8 cellular contexts compared by ENCODE assay signal in the genomic region with DNA sequence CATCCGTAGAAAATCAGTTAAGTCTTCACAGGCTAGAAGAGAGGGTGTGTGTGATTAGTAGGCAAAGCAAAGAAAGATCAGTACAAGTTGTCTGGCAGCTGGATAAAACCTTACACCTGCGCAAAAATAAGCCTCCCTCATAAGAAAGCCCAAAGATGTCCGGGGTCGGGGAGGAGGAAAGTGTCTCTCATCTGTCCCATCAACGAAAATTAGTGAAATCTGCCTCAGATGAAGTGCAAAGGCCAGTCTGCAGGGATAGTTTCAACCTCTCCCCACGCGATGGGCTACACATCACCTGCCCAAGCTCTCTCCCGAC.
A peak's percentile ranks its signal among the peaks of the same experiment; 100 is the strongest.
DNase-seq lines count a peak whose midpoint lies in the region; ATAC-seq and TF ChIP-seq lines count a peak whose summit lies in the region.

No MANE protein-coding gene starts in this region.

- H3K4me1 ChIP-seq in OCI-LY7 (ENCODE audit: insufficient read depth, low read length, poor library complexity, severe bottlenecking) (peaks cover 35% of the 10 kb centered on the region), endodermal cell (ENCODE audit: control insufficient read depth, insufficient read depth, low read length) (no peaks in the 10 kb centered on the region), neuron (ENCODE audit: insufficient read depth, low read length) (peaks cover 3% of the 10 kb centered on the region)

- BruUV-seq in Calu3 (replicated peaks; lab: Mats Ljungman, UMichigan) = no TSS peak
- no TSS peak for BruUV-seq in OCI-LY7 (replicated peaks; lab: Mats Ljungman, UMichigan)

- peak overlapping the region; percentile 76 for H3K27ac Mint-ChIP-seq in Calu3 (ENCODE audit: unreplicated experiment)
- H3K27ac Mint-ChIP-seq in endodermal cell = peak overlapping the region; percentile 79

- H3K4me3 Mint-ChIP-seq in Calu3 (ENCODE audit: low read depth, unreplicated experiment) (peak overlapping the region; percentile 86), endodermal cell (peak overlapping the region; percentile 73)

- H3K27ac ChIP-seq in OCI-LY7 (ENCODE audit: low read depth, low read length, poor library complexity, severe bottlenecking) (peak overlapping the region; percentile 87), endodermal cell (ENCODE audit: low read depth, low read length) (no peak overlapping the region)

- CTCF ChIA-PET in Calu3 (lab: Charles Lee) = no interaction called here
- CTCF ChIA-PET in OCI-LY7 (lab: Charles Lee; ENCODE audit: unreplicated experiment) = interaction anchor here (1.1 kb wide), 1 partner anchor 11 kb away, joined by 3 read pairs; no protein-coding TSS in a partner anchor

- POLR2A ChIA-PET in OCI-LY7 (lab: Charles Lee) = interaction anchor here (0.9 to 2.9 kb wide), 8 partner anchors 11 to 73 kb away, joined by 3 to 18 read pairs (median 6); no protein-coding TSS in a partner anchor

- H2AFZ ChIP-seq in OCI-LY7 (ENCODE audit: low read length) (peak overlapping the region; percentile 11; the same call in 1 of the 2 replicates), neuron (ENCODE audit: low read depth, low read length) (peak overlapping the region; percentile 93)

- DNase-seq in Calu3 = no peak
- no peak for DNase-seq in OCI-LY7 (ENCODE audit: low spot score)
- DNase-seq in endodermal cell = no peak
- no peak for DNase-seq in sciatic nerve (ENCODE audit: low spot score)
- no peak for DNase-seq in SHP77 (lab: John Stamatoyannopoulos, UW)
- DNase-seq in NCI-H1092 treated with DMSO at 0.1 percent for 48 hours (lab: John Stamatoyannopoulos, UW) = no peak
- DNase-seq in globus pallidus (ENCODE audit: low spot score) = no peak

- peaks cover 17% of the 10 kb centered on the region; the same call in 1 of the 2 replicates for H3K9me3 ChIP-seq in OCI-LY7 (ENCODE audit: low read length)
- H3K9me3 ChIP-seq in endodermal cell (ENCODE audit: control insufficient read depth, low read length) = peaks cover 18% of the 10 kb centered on the region
- H3K9me3 ChIP-seq in neuron (ENCODE audit: low read length) = no peaks in the 10 kb centered on the region

- H3K36me3 ChIP-seq in OCI-LY7 (ENCODE audit: insufficient read depth, low read length) = peaks cover 2% of the 10 kb centered on the region; the same call in 1 of the 2 replicates
- H3K36me3 ChIP-seq in endodermal cell (ENCODE audit: control insufficient read depth, insufficient read depth, low read length) = no peaks in the 10 kb centered on the region
- no peaks in the 10 kb centered on the region for H3K36me3 ChIP-seq in neuron (ENCODE audit: insufficient read depth, low read length)

- H3K4me3 ChIP-seq in OCI-LY7 (ENCODE audit: low read depth, low read length, poor library complexity, severe bottlenecking) = peak overlapping the region; percentile 71
- peak overlapping the region; percentile 81 for H3K4me3 ChIP-seq in endodermal cell (ENCODE audit: low read length)
- H3K4me3 ChIP-seq in neuron (ENCODE audit: low read length) = peak overlapping the region; percentile 46

- intact Hi-C loops in Calu3 (cut with micrococcal nuclease; ENCODE audit: unreplicated experiment) = loop anchor here (5.0 kb wide), 2 partner anchors 39 to 51 kb away; no protein-coding TSS in a partner anchor
- intact Hi-C loops in OCI-LY7 (cut with micrococcal nuclease; ENCODE audit: unreplicated experiment) = loop anchor here (5.0 kb wide), 2 partner anchors 34 to 61 kb away; no protein-coding TSS in a partner anchor
- intact Hi-C loops in sciatic nerve (cut with DNase I) = no loop called here

- TF ChIP-seq CTCF in Calu3 (IDR thresholded peaks at IDR 0.05; ENCODE audit: unreplicated experiment) (no peak), OCI-LY7 (conservative IDR thresholded peaks at IDR 0.05; ENCODE audit: low read length) (no peak), endodermal cell (conservative IDR thresholded peaks at IDR 0.05) (no peak)

- no peak for ATAC-seq in sciatic nerve

- H3K9me3 Mint-ChIP-seq in Calu3 (ENCODE audit: low read depth, unreplicated experiment) (no peaks in the 10 kb centered on the region), endodermal cell (peaks cover 15% of the 10 kb centered on the region)

- peaks cover 16% of the 10 kb centered on the region for H3K36me3 Mint-ChIP-seq in Calu3 (ENCODE audit: insufficient read depth, unreplicated experiment)
- peaks cover 3% of the 10 kb centered on the region for H3K36me3 Mint-ChIP-seq in endodermal cell (ENCODE audit: low read depth)

- H3K27me3 ChIP-seq in endodermal cell (ENCODE audit: control insufficient read depth, insufficient read depth, low read length, poor library complexity, severe bottlenecking) (no peaks in the 10 kb centered on the region), neuron (ENCODE audit: insufficient read depth, low read length) (peaks cover 23% of the 10 kb centered on the region)

- H3K4me1 Mint-ChIP-seq in Calu3 (ENCODE audit: low read depth, unreplicated experiment) = peaks cover 24% of the 10 kb centered on the region
- H3K4me1 Mint-ChIP-seq in endodermal cell = peaks cover 21% of the 10 kb centered on the region

- peak overlapping the region; percentile 65 for H3K4me2 ChIP-seq in OCI-LY7 (ENCODE audit: low read length)

- no peaks in the 10 kb centered on the region for H4K20me1 ChIP-seq in OCI-LY7 (ENCODE audit: insufficient read depth, low read length)

- H3K9me2 ChIP-seq in OCI-LY7 (ENCODE audit: insufficient read depth, low read length) = no peaks in the 10 kb centered on the region

- 24 to 34% methylated on average over 5 to 8 of the region's 8 CpGs for whole genome bisulfite sequencing in endodermal cell (ENCODE audit: insufficient coverage in 1 of 2, insufficient read length in 1 of 2), 2 experiments

- H3K79me2 ChIP-seq in OCI-LY7 (ENCODE audit: insufficient read depth, low read depth, low read length) = peaks cover 7% of the 10 kb centered on the region; the same call in 1 of the 2 replicates

- peak overlapping the region; percentile 11 for H3K9ac ChIP-seq in endodermal cell (ENCODE audit: extremely low read depth, low read length, poor library complexity, severe bottlenecking)

- H3K27me3 Mint-ChIP-seq in Calu3 (ENCODE audit: unreplicated experiment) (no peaks in the 10 kb centered on the region), endodermal cell (ENCODE audit: insufficient read depth) (peaks cover 18% of the 10 kb centered on the region)
